In the genomic region with DNA sequence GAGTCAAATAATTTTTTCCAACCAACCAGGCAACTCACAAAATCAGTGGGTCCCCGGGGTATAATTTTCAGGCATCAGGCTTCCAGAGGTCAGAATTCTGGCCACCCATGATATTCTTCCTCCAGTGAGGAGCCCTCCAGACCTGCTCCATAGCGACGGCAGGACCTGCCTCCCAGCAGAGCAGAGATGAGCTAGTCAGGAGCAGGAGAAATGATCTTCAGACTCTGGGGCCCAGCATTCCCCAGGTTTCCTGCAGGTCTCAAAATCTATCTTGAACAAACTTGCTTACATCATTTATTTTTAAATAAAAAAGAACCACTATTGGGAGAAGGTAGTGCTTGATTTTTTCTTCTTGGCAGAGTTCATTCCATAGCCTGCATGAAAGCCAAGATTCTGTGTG, we compare ENCODE assay signal across 39 cellular contexts.
"Had no signal": no experiment of that assay in that cellular context is flagged by ENCODE, and none has a peak within 500 bp of the region (broad histone marks: within the 10 kb centered on the region; RNA-seq: fewer than 3 reads in every experiment).

No MANE protein-coding gene starts in this region.

- ATAC-seq: activated CD8-positive, alpha-beta T cell treated with anti-CD3 and anti-CD28 coated beads for 36 hours; activated naive CD4-positive, alpha-beta T cell treated with anti-CD3 and anti-CD28 coated beads, Interleukin-2, amount 50 U/mL, for 72 hours; activated T-cell treated with anti-CD3 and anti-CD28 coated beads, Interleukin-2, amount 50 U/mL, for 4 hours; activated T-cell treated with anti-CD3 and anti-CD28 coated beads, Interleukin-2, amount 50 U/mL, for 72 hours; activated T-helper 17 cell treated with anti-CD3 and anti-CD28 coated beads, Interleukin-2, amount 50 U/mL, for 72 hours; body of pancreas had no signal

- H3K4me1 ChIP-seq: adrenal gland had no signal

- H3K27me3 Mint-ChIP-seq: activated naive CD8-positive, alpha-beta T cell treated with anti-CD3 and anti-CD28 coated beads for 36 hours had no signal

- H3K27ac Mint-ChIP-seq: activated B cell treated with CpG ODN at 0.5 μM for 24 hours; activated CD4-positive, alpha-beta memory T cell treated with anti-CD3 and anti-CD28 coated beads for 36 hours; activated CD4-positive, alpha-beta T cell treated with anti-CD3 and anti-CD28 coated beads, Interleukin-2, amount 10 ng/mL, durations not matched to agents 24 days and 14 days; activated CD8-positive, alpha-beta T cell treated with anti-CD3 and anti-CD28 coated beads for 36 hours; activated naive CD4-positive, alpha-beta T cell treated with anti-CD3 and anti-CD28 coated beads for 36 hours; activated naive CD4-positive, alpha-beta T cell treated with anti-CD3 and anti-CD28 coated beads, Interleukin-2, amount 50 U/mL, for 72 hours; activated naive CD8-positive, alpha-beta T cell treated with anti-CD3 and anti-CD28 coated beads for 36 hours; activated T-cell treated with anti-CD3 and anti-CD28 coated beads, Interleukin-2, amount 50 U/mL, for 72 hours; activated T-helper 1 cell treated with anti-CD3 and anti-CD28 coated beads, Interleukin-12 subunit alpha, Interleukin-12 subunit beta, Interleukin-2, Interleukin-4 antibody, amounts not matched to agents 30 ng/mL and 10 ng/mL and 1 ng/mL, durations not matched to agents 14 hours and 24 hours and 36 hours; activated T-helper 17 cell treated with anti-CD3 and anti-CD28 coated beads, Interleukin-2, amount 50 U/mL, for 72 hours; T-helper 1 cell treated with Interleukin-12 subunit alpha and Interleukin-12 subunit beta and Interleukin-4 antibody, amounts not matched to agents 30 μg/mL and 1 μg/mL, for 36 hours; T-helper 2 cell treated with Interferon-gamma antibody and Interleukin-4, amounts not matched to agents 5 μg/mL and 100 μg/mL, for 36 hours had no signal

- H3K9me3 Mint-ChIP-seq: activated B cell treated with CpG ODN at 0.5 μM for 24 hours; activated CD4-positive, alpha-beta memory T cell treated with anti-CD3 and anti-CD28 coated beads for 36 hours; activated CD4-positive, alpha-beta T cell treated with anti-CD3 and anti-CD28 coated beads, Interleukin-2, amount 10 ng/mL, durations not matched to agents 24 days and 14 days; activated CD8-positive, alpha-beta T cell treated with anti-CD3 and anti-CD28 coated beads for 36 hours; activated naive CD4-positive, alpha-beta T cell treated with anti-CD3 and anti-CD28 coated beads for 36 hours; activated naive CD4-positive, alpha-beta T cell treated with anti-CD3 and anti-CD28 coated beads, Interleukin-2, amount 50 U/mL, for 72 hours; activated naive CD8-positive, alpha-beta T cell treated with anti-CD3 and anti-CD28 coated beads for 36 hours; activated T-cell treated with anti-CD3 and anti-CD28 coated beads, Interleukin-2, amount 50 U/mL, for 4 hours; activated T-cell treated with anti-CD3 and anti-CD28 coated beads, Interleukin-2, amount 50 U/mL, for 72 hours; activated T-helper 1 cell treated with anti-CD3 and anti-CD28 coated beads, Interleukin-12 subunit alpha, Interleukin-12 subunit beta, Interleukin-2, Interleukin-4 antibody, amounts not matched to agents 30 ng/mL and 10 ng/mL and 1 ng/mL, durations not matched to agents 14 hours and 24 hours and 36 hours; activated T-helper 17 cell treated with anti-CD3 and anti-CD28 coated beads, Interleukin-2, amount 50 U/mL, for 72 hours; central memory CD8-positive, alpha-beta T cell; T-helper 1 cell treated with Interleukin-12 subunit alpha and Interleukin-12 subunit beta and Interleukin-4 antibody, amounts not matched to agents 30 μg/mL and 1 μg/mL, for 36 hours; T-helper 2 cell treated with Interferon-gamma antibody and Interleukin-4, amounts not matched to agents 5 μg/mL and 100 μg/mL, for 36 hours had no signal

- H3K36me3 ChIP-seq: adrenal gland, cardiac muscle cell had no signal

- H3K4me3 Mint-ChIP-seq: activated B cell treated with CpG ODN at 0.5 μM for 24 hours; activated CD4-positive, alpha-beta memory T cell treated with anti-CD3 and anti-CD28 coated beads for 36 hours; activated CD4-positive, alpha-beta T cell treated with anti-CD3 and anti-CD28 coated beads, Interleukin-2, amount 10 ng/mL, durations not matched to agents 24 days and 14 days; activated CD8-positive, alpha-beta T cell treated with anti-CD3 and anti-CD28 coated beads for 36 hours; activated naive CD4-positive, alpha-beta T cell treated with anti-CD3 and anti-CD28 coated beads for 36 hours; activated naive CD8-positive, alpha-beta T cell treated with anti-CD3 and anti-CD28 coated beads for 36 hours; activated T-cell treated with anti-CD3 and anti-CD28 coated beads, Interleukin-2, amount 50 U/mL, for 4 hours; activated T-cell treated with anti-CD3 and anti-CD28 coated beads, Interleukin-2, amount 50 U/mL, for 72 hours; activated T-helper 1 cell treated with anti-CD3 and anti-CD28 coated beads, Interleukin-12 subunit alpha, Interleukin-12 subunit beta, Interleukin-2, Interleukin-4 antibody, amounts not matched to agents 30 ng/mL and 10 ng/mL and 1 ng/mL, durations not matched to agents 14 hours and 24 hours and 36 hours; activated T-helper 17 cell treated with anti-CD3 and anti-CD28 coated beads, Interleukin-2, amount 50 U/mL, for 72 hours; central memory CD8-positive, alpha-beta T cell; T-helper 1 cell treated with Interleukin-12 subunit alpha and Interleukin-12 subunit beta and Interleukin-4 antibody, amounts not matched to agents 30 μg/mL and 1 μg/mL, for 36 hours; T-helper 2 cell treated with Interferon-gamma antibody and Interleukin-4, amounts not matched to agents 5 μg/mL and 100 μg/mL, for 36 hours had no signal

- H3K9me3 ChIP-seq: adrenal gland, body of pancreas had no signal

- DNase-seq: activated B cell treated with CpG ODN at 0.5 μM for 24 hours; activated CD4-positive, alpha-beta memory T cell treated with anti-CD3 and anti-CD28 coated beads for 36 hours; activated CD4-positive, alpha-beta T cell treated with anti-CD3 and anti-CD28 coated beads for 4 hours; activated CD4-positive, alpha-beta T cell treated with anti-CD3 and anti-CD28 coated beads, Interleukin-2, amount 10 ng/mL, durations not matched to agents 24 days and 14 days; activated CD4-positive, alpha-beta T cell treated with anti-CD3 and anti-CD28 coated beads, Interleukin-2, amount 50 U/mL, for 1 hour; activated CD4-positive, alpha-beta T cell treated with anti-CD3 and anti-CD28 coated beads, Interleukin-2, amount 50 U/mL, for 4 hours; activated CD4-positive, CD25-positive, alpha-beta regulatory T cell treated with anti-CD3 and anti-CD28 coated beads, Interleukin-2, amount 50 U/mL, for 72 hours; activated CD8-positive, alpha-beta memory T cell treated with anti-CD3 and anti-CD28 coated beads, Interleukin-2, amount 50 U/mL, for 4 hours; activated CD8-positive, alpha-beta T cell treated with anti-CD3 and anti-CD28 coated beads for 36 hours; activated effector memory CD4-positive, alpha-beta T cell treated with anti-CD3 and anti-CD28 coated beads, Interleukin-2, amount 50 U/mL, for 16 hours; activated gamma-delta T cell treated with Interleukin-2 at 50 U/mL for 16 hours; activated naive CD4-positive, alpha-beta T cell; activated naive CD4-positive, alpha-beta T cell treated with anti-CD3 and anti-CD28 coated beads for 36 hours; activated naive CD4-positive, alpha-beta T cell treated with anti-CD3 and anti-CD28 coated beads, Interleukin-2, amount 50 U/mL, for 16 hours; activated naive CD8-positive, alpha-beta T cell treated with anti-CD3 and anti-CD28 coated beads for 36 hours; activated T-cell treated with anti-CD3 and anti-CD28 coated beads for 4 hours; activated T-cell treated with anti-CD3 and anti-CD28 coated beads, Interleukin-2, amount 50 U/mL, for 1 hour; activated T-cell treated with anti-CD3 and anti-CD28 coated beads, Interleukin-2, amount 50 U/mL, for 4 hours; activated T-cell treated with anti-CD3 and anti-CD28 coated beads, Interleukin-2, amount 50 U/mL, for 72 hours; amniotic stem cell; aorta; body of pancreas; caudate nucleus; cerebellar nuclear complex; T-helper 1 cell; T-helper 2 cell; T-helper 9 cell had no signal

- H3K4me3 ChIP-seq: adrenal gland, body of pancreas, cardiac muscle cell had no signal

- H3K27me3 ChIP-seq: adrenal gland, body of pancreas, cardiac muscle cell had no signal

- FAIRE-seq: astrocyte, bronchial epithelial cell, TTC549 had no signal

- H3K36me3 Mint-ChIP-seq: activated CD4-positive, alpha-beta memory T cell treated with anti-CD3 and anti-CD28 coated beads for 36 hours; activated naive CD4-positive, alpha-beta T cell treated with anti-CD3 and anti-CD28 coated beads, Interleukin-2, amount 50 U/mL, for 72 hours; activated naive CD8-positive, alpha-beta T cell treated with anti-CD3 and anti-CD28 coated beads for 36 hours had no signal

- H3K27ac ChIP-seq: adrenal gland, body of pancreas, cardiac muscle cell, VCaP had no signal

- H3K4me1 Mint-ChIP-seq: activated B cell treated with CpG ODN at 0.5 μM for 24 hours; activated CD4-positive, alpha-beta T cell treated with anti-CD3 and anti-CD28 coated beads, Interleukin-2, amount 10 ng/mL, durations not matched to agents 24 days and 14 days; activated naive CD8-positive, alpha-beta T cell treated with anti-CD3 and anti-CD28 coated beads for 36 hours; activated T-helper 17 cell treated with anti-CD3 and anti-CD28 coated beads, Interleukin-2, amount 50 U/mL, for 72 hours; central memory CD8-positive, alpha-beta T cell had no signal
